Comparison of ENCODE assay signal across 1 cellular context in genomic region chr20:25622049-25622448, GRCh38.
TF ChIP-seq lines count a peak whose summit lies in the region.

No MANE protein-coding gene starts in this region.

TF ChIP-seq in K562, 482 proteins besides CTCF, POLR2A, EP300 and RAD21:
- TF ChIP-seq, protein P1, sequence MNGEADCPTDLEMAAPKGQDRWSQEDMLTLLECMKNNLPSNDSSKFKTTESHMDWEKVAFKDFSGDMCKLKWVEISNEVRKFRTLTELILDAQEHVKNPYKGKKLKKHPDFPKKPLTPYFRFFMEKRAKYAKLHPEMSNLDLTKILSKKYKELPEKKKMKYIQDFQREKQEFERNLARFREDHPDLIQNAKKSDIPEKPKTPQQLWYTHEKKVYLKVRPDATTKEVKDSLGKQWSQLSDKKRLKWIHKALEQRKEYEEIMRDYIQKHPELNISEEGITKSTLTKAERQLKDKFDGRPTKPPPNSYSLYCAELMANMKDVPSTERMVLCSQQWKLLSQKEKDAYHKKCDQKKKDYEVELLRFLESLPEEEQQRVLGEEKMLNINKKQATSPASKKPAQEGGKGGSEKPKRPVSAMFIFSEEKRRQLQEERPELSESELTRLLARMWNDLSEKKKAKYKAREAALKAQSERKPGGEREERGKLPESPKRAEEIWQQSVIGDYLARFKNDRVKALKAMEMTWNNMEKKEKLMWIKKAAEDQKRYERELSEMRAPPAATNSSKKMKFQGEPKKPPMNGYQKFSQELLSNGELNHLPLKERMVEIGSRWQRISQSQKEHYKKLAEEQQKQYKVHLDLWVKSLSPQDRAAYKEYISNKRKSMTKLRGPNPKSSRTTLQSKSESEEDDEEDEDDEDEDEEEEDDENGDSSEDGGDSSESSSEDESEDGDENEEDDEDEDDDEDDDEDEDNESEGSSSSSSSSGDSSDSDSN (IDR thresholded peaks at IDR 0.05; ENCODE audit: borderline replicate concordance in 1 of 2, low read depth in 2 of 2, low read length in 2 of 2), result no peak
- TF ChIP-seq ATF1 (CRISPR knock-in tag; IDR thresholded peaks at IDR 0.05), result no peak
- TF ChIP-seq ATF1 (tag; IDR thresholded peaks at IDR 0.05), result no peak
- no peak for TF ChIP-seq FOXO4 (CRISPR knock-in tag; IDR thresholded peaks at IDR 0.05)
- TF ChIP-seq MCM5 (IDR thresholded peaks at IDR 0.05; ENCODE audit: low read depth), result no peak
- TF ChIP-seq KLF6 (CRISPR knock-in tag; IDR thresholded peaks at IDR 0.05; ENCODE audit: borderline replicate concordance), result no peak
- TF ChIP-seq, protein P2, sequence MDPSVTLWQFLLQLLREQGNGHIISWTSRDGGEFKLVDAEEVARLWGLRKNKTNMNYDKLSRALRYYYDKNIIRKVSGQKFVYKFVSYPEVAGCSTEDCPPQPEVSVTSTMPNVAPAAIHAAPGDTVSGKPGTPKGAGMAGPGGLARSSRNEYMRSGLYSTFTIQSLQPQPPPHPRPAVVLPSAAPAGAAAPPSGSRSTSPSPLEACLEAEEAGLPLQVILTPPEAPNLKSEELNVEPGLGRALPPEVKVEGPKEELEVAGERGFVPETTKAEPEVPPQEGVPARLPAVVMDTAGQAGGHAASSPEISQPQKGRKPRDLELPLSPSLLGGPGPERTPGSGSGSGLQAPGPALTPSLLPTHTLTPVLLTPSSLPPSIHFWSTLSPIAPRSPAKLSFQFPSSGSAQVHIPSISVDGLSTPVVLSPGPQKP (CRISPR knock-in tag; IDR thresholded peaks at IDR 0.05), result no peak
- no peak for TF ChIP-seq BCL6 (CRISPR knock-in tag; IDR thresholded peaks at IDR 0.05)
- no peak for TF ChIP-seq IRF2 (CRISPR knock-in tag; IDR thresholded peaks at IDR 0.05)
- TF ChIP-seq ELF2 (CRISPR knock-in tag; IDR thresholded peaks at IDR 0.05), result no peak
- no peak for TF ChIP-seq EGR1 (conservative IDR thresholded peaks at IDR 0.05)
- TF ChIP-seq ARNT (IDR thresholded peaks at IDR 0.05), result no peak
- no peak for TF ChIP-seq GABPB1 (CRISPR knock-in tag; IDR thresholded peaks at IDR 0.05)
- TF ChIP-seq AFF4 (CRISPR knock-in tag; IDR thresholded peaks at IDR 0.05), result no peak
- no peak for TF ChIP-seq BRF1 (IDR thresholded peaks at IDR 0.05; ENCODE audit: borderline replicate concordance, extremely low read depth, insufficient read length)
